ENCODE assay signal across 15 cellular contexts in genomic region chr3:150757364-150757763, GRCh38. TPM values are rescaled to one million over a fixed set of nuclear protein-coding genes. Genes with fewer than 3 reads are reported as not detected.
DNase-seq lines count a peak whose midpoint lies in the region; ATAC-seq and TF ChIP-seq lines count a peak whose summit lies in the region.
"Had no signal": no experiment of that assay in that cellular context is flagged by ENCODE, and none has a peak within 500 bp of the region (broad histone marks: within the 10 kb centered on the region; RNA-seq: fewer than 3 reads in every experiment).

No MANE protein-coding gene starts in this region.

- intact Hi-C loops in right lobe of liver (cut with DNase I), result no loop called here

- no peak for TF ChIP-seq POLR2A in right lobe of liver (IDR thresholded peaks at IDR 0.05)

- no peaks in the 10 kb centered on the region for H3K36me3 ChIP-seq in right lobe of liver

- H3K27ac Mint-ChIP-seq in activated naive CD4-positive, alpha-beta T cell treated with anti-CD3 and anti-CD28 coated beads, Interleukin-2, amount 50 U/mL, for 72 hours, result peak overlapping the region; percentile 95 to 99
- H3K27ac Mint-ChIP-seq in activated CD4-positive, alpha-beta memory T cell treated with anti-CD3 and anti-CD28 coated beads, Interleukin-2, amount 10 ng/mL, durations not matched to agents 7 days and 5 days, result peak overlapping the region; percentile 11

- H3K4me3 Mint-ChIP-seq in activated CD4-positive, alpha-beta memory T cell treated with anti-CD3 and anti-CD28 coated beads, Interleukin-2, amount 10 ng/mL, durations not matched to agents 7 days and 5 days, result no peak overlapping the region

- no peaks in the 10 kb centered on the region for H3K27me3 ChIP-seq in right lobe of liver

- CTCF ChIA-PET in activated CD4-positive, alpha-beta memory T cell treated with anti-CD3 and anti-CD28 coated beads, Interleukin-2, amount 10 ng/mL, durations not matched to agents 7 days and 5 days (lab: Charles Lee), result no interaction called here

- TF ChIP-seq CTCF in right lobe of liver (IDR thresholded peaks at IDR 0.05), result no peak

- H3K36me3 Mint-ChIP-seq in activated naive CD4-positive, alpha-beta T cell treated with anti-CD3 and anti-CD28 coated beads, Interleukin-2, amount 50 U/mL, for 72 hours, result peaks cover 67 to 91% of the 10 kb centered on the region in 2 donors
- H3K36me3 Mint-ChIP-seq in activated CD4-positive, alpha-beta memory T cell treated with anti-CD3 and anti-CD28 coated beads, Interleukin-2, amount 10 ng/mL, durations not matched to agents 7 days and 5 days (ENCODE audit: low read depth), result peaks cover 82% of the 10 kb centered on the region

- 42% methylated on average over 5 of the region's 5 CpGs for WGBS in right lobe of liver (ENCODE audit: insufficient coverage, low coverage, low lambda C conversion rate, missing lambda C conversion rate)

- no peaks in the 10 kb centered on the region for H3K27me3 Mint-ChIP-seq in activated CD4-positive, alpha-beta memory T cell treated with anti-CD3 and anti-CD28 coated beads, Interleukin-2, amount 10 ng/mL, durations not matched to agents 7 days and 5 days

- peaks cover 66% of the 10 kb centered on the region for H3K4me1 Mint-ChIP-seq in activated CD4-positive, alpha-beta memory T cell treated with anti-CD3 and anti-CD28 coated beads, Interleukin-2, amount 10 ng/mL, durations not matched to agents 7 days and 5 days

- POLR2A ChIA-PET in activated CD4-positive, alpha-beta memory T cell treated with anti-CD3 and anti-CD28 coated beads, Interleukin-2, amount 10 ng/mL, durations not matched to agents 7 days and 5 days (lab: Charles Lee), result no interaction called here

- H3K9me3 ChIP-seq in right lobe of liver, result no peaks in the 10 kb centered on the region

- H3K4me3 ChIP-seq in right lobe of liver, result peak overlapping the region in 2 of 3 donors; percentile 7 to 9

- DNase-seq in activated naive CD4-positive, alpha-beta T cell treated with anti-CD3 and anti-CD28 coated beads, Interleukin-2, amount 50 U/mL, for 72 hours (ENCODE audit: low spot score in 2 of 2), result no peak
- DNase-seq in activated naive CD4-positive, alpha-beta T cell treated with anti-CD3 and anti-CD28 coated beads, Interleukin-2, amount 50 U/mL, for 16 hours, result no peak
- no peak for DNase-seq in activated CD4-positive, alpha-beta memory T cell treated with anti-CD3 and anti-CD28 coated beads, Interleukin-2, amount 10 ng/mL, durations not matched to agents 7 days and 5 days
- DNase-seq in right lobe of liver (no peak), NCI-H345 (lab: John Stamatoyannopoulos, UW) (no peak)
- no peak for DNase-seq in central memory CD4-positive, alpha-beta T cell
- DNase-seq: foreskin fibroblast, GF-D8, NCI-H1694 treated with DMSO at 0.1 percent for 48 hours, NCI-H446, nucleus accumbens, right cardiac atrium had no signal

- H3K9me3 Mint-ChIP-seq in activated naive CD4-positive, alpha-beta T cell treated with anti-CD3 and anti-CD28 coated beads, Interleukin-2, amount 50 U/mL, for 72 hours, result no peaks in the 10 kb centered on the region
- no peaks in the 10 kb centered on the region for H3K9me3 Mint-ChIP-seq in activated CD4-positive, alpha-beta memory T cell treated with anti-CD3 and anti-CD28 coated beads, Interleukin-2, amount 10 ng/mL, durations not matched to agents 7 days and 5 days

- peaks cover 0 to 81% (median 27%) of the 10 kb centered on the region in 4 donors for H3K4me1 ChIP-seq in right lobe of liver

- peak overlapping the region; percentile 32 to 100 (median 58) for H3K27ac ChIP-seq in right lobe of liver

- ATAC-seq in activated naive CD4-positive, alpha-beta T cell treated with anti-CD3 and anti-CD28 coated beads, Interleukin-2, amount 50 U/mL, for 72 hours, result no peak
- ATAC-seq in right lobe of liver (no peak), HG02571 (IDR thresholded peaks at IDR 0.05; ENCODE audit: unreplicated experiment) (no peak)
- ATAC-seq: right cardiac atrium had no signal

RNA-seq across cellular contexts. Expression of gene SIAH2, which starts 5.6 kb away (rescaled TPM):
- total RNA-seq in activated naive CD4-positive, alpha-beta T cell treated with anti-CD3 and anti-CD28 coated beads, Interleukin-2, amount 50 U/mL, for 72 hours, result 10 to 100 TPM; 68.3 to 74.7 TPM
- 10 to 100 TPM; 42.5 to 44.9 TPM for total RNA-seq in activated CD4-positive, alpha-beta memory T cell treated with anti-CD3 and anti-CD28 coated beads, Interleukin-2, amount 10 ng/mL, durations not matched to agents 7 days and 5 days
- 10 to 100 TPM; 20.5 to 53.0 (median 36.5) TPM for total RNA-seq in right lobe of liver

RNA-seq across cellular contexts. Expression of gene ERICH6, which starts 53.6 kb away (rescaled TPM):
- not detected for total RNA-seq in activated naive CD4-positive, alpha-beta T cell treated with anti-CD3 and anti-CD28 coated beads, Interleukin-2, amount 50 U/mL, for 72 hours
- total RNA-seq in activated CD4-positive, alpha-beta memory T cell treated with anti-CD3 and anti-CD28 coated beads, Interleukin-2, amount 10 ng/mL, durations not matched to agents 7 days and 5 days, result under 1 TPM; 0.38 to 0.81 TPM
- under 1 TPM in 1 of 6 experiments, not detected in 5; 0.49 TPM for total RNA-seq in right lobe of liver
- total RNA-seq: endothelial cell of umbilical vein, MCF 10A had no signal
